8 cellular contexts compared by ENCODE assay signal in genomic region chr1:84077476-84078107, GRCh38.
DNase-seq lines count a peak whose midpoint lies in the region; ATAC-seq, FAIRE-seq and TF ChIP-seq lines count a peak whose summit lies in the region.

No MANE protein-coding gene starts in this region.

- H4K20me1 ChIP-seq in astrocyte (ENCODE audit: insufficient read depth, low read length) (peaks cover 6% of the 10 kb centered on the region), hepatocyte (ENCODE audit: insufficient read depth, poor library complexity, severe bottlenecking) (no peaks in the 10 kb centered on the region)

- in situ Hi-C loops in GM13976 (cut with MboI; ENCODE audit: low sequenced_read_pairs, unreplicated experiment): no loop called here

- no peaks in the 10 kb centered on the region for H3K9me3 ChIP-seq in astrocyte (ENCODE audit: insufficient read depth, low read depth, low read length)
- no peaks in the 10 kb centered on the region for H3K9me3 ChIP-seq in hepatocyte (ENCODE audit: low read depth)

- H3K4me3 ChIP-seq in astrocyte (ENCODE audit: insufficient read depth, low read depth, low read length): peak overlapping the region; percentile 86
- peak overlapping the region; percentile 90 for H3K4me3 ChIP-seq in hepatocyte
- H3K4me3 ChIP-seq in retinal pigment epithelial cell (ENCODE audit: low read length): peak overlapping the region; percentile 84

- TF ChIP-seq CTCF in GM13976 (IDR thresholded peaks at IDR 0.05; ENCODE audit: borderline replicate concordance, control extremely low read depth, extremely low read depth, insufficient read depth, missing control alignments): no peak
- no peak for TF ChIP-seq CTCF in astrocyte (IDR thresholded peaks at IDR 0.05; ENCODE audit: insufficient read depth, low read depth, low read length)
- TF ChIP-seq CTCF in hepatocyte (IDR thresholded peaks at IDR 0.05; ENCODE audit: poor library complexity): no peak
- no peak for TF ChIP-seq CTCF in retinal pigment epithelial cell (conservative IDR thresholded peaks at IDR 0.05; ENCODE audit: low read depth, low read length)

- H3K27ac ChIP-seq in astrocyte (ENCODE audit: low read depth, low read length) (peak overlapping the region; percentile 91), hepatocyte (peak overlapping the region; percentile 96)

- no peaks in the 10 kb centered on the region for H3K9me3 Mint-ChIP-seq in T-helper 2 cell treated with Interferon-gamma antibody and Interleukin-4, amounts not matched to agents 5 μg/mL and 100 μg/mL, for 36 hours
- H3K9me3 Mint-ChIP-seq in astrocyte (ENCODE audit: unreplicated experiment): no peaks in the 10 kb centered on the region

- WGBS in hepatocyte (ENCODE audit: low lambda C conversion rate, missing lambda C conversion rate): under 1% methylated on average over 55 of the region's 71 CpGs

- no peak for FAIRE-seq in astrocyte (lab: Jason Lieb, UNC)

- H3K9ac ChIP-seq in astrocyte (ENCODE audit: low read length): peak overlapping the region; percentile 93

- H3K4me1 ChIP-seq in astrocyte (ENCODE audit: insufficient read depth, low read length) (no peaks in the 10 kb centered on the region), hepatocyte (ENCODE audit: insufficient read depth) (peaks cover 7% of the 10 kb centered on the region)

- peak overlapping the region; percentile 88 for H3K4me2 ChIP-seq in astrocyte (ENCODE audit: low read length)
- peak overlapping the region; percentile 84 for H3K4me2 ChIP-seq in hepatocyte

- peaks cover 7% of the 10 kb centered on the region for H3K27me3 Mint-ChIP-seq in T-helper 2 cell treated with Interferon-gamma antibody and Interleukin-4, amounts not matched to agents 5 μg/mL and 100 μg/mL, for 36 hours (ENCODE audit: low read depth)
- no peaks in the 10 kb centered on the region for H3K27me3 Mint-ChIP-seq in astrocyte (ENCODE audit: low read depth, unreplicated experiment)

- H3K4me1 Mint-ChIP-seq in T-helper 2 cell treated with Interferon-gamma antibody and Interleukin-4, amounts not matched to agents 5 μg/mL and 100 μg/mL, for 36 hours (ENCODE audit: low read depth): peaks cover 12% of the 10 kb centered on the region
- H3K4me1 Mint-ChIP-seq in astrocyte (ENCODE audit: low read depth, unreplicated experiment): peaks cover 6% of the 10 kb centered on the region

- H3K9me2 ChIP-seq in hepatocyte (replicated peaks; ENCODE audit: insufficient read depth): no peaks in the 10 kb centered on the region

- peak; percentile 97 for ATAC-seq in HG02642 (IDR thresholded peaks at IDR 0.05; ENCODE audit: poor library complexity, unreplicated experiment)

- peak overlapping the region; percentile 79 for H3K27ac Mint-ChIP-seq in T-helper 2 cell treated with Interferon-gamma antibody and Interleukin-4, amounts not matched to agents 5 μg/mL and 100 μg/mL, for 36 hours
- peak overlapping the region; percentile 75 for H3K27ac Mint-ChIP-seq in astrocyte (ENCODE audit: unreplicated experiment)

- no peaks in the 10 kb centered on the region for H3K27me3 ChIP-seq in astrocyte (ENCODE audit: insufficient read depth, low read length)
- H3K27me3 ChIP-seq in hepatocyte: no peaks in the 10 kb centered on the region

- no peaks in the 10 kb centered on the region for H3K36me3 Mint-ChIP-seq in T-helper 2 cell treated with Interferon-gamma antibody and Interleukin-4, amounts not matched to agents 5 μg/mL and 100 μg/mL, for 36 hours (ENCODE audit: low read depth)
- H3K36me3 Mint-ChIP-seq in astrocyte (ENCODE audit: low read depth, unreplicated experiment): no peaks in the 10 kb centered on the region

- H3K36me3 ChIP-seq in astrocyte (ENCODE audit: insufficient read depth, low read length) (no peaks in the 10 kb centered on the region), hepatocyte (replicated peaks; ENCODE audit: insufficient read depth, low read depth) (no peaks in the 10 kb centered on the region)

- H3K79me2 ChIP-seq in astrocyte (ENCODE audit: insufficient read depth, low read length) (peaks cover 37% of the 10 kb centered on the region), hepatocyte (peaks cover 49% of the 10 kb centered on the region)

- H3K4me3 Mint-ChIP-seq in T-helper 2 cell treated with Interferon-gamma antibody and Interleukin-4, amounts not matched to agents 5 μg/mL and 100 μg/mL, for 36 hours: peak overlapping the region; percentile 86
- H3K4me3 Mint-ChIP-seq in astrocyte (ENCODE audit: unreplicated experiment): peak overlapping the region; percentile 93

- DNase-seq in GM13976 (ENCODE audit: low spot score) (peak; percentile 94), NCI-H1417 (lab: John Stamatoyannopoulos, UW) (peak; percentile 79 to 94 (median 91)), astrocyte (ENCODE audit: low read depth) (peak; percentile 58), hepatocyte (ENCODE audit: low spot score) (peak; percentile 93), retinal pigment epithelial cell (ENCODE audit: low read depth) (no peak), AML-193 (lab: John Stamatoyannopoulos, UW) (no peak)
- DNase-seq in T-helper 2 cell treated with Interferon-gamma antibody and Interleukin-4, amounts not matched to agents 5 μg/mL and 100 μg/mL, for 36 hours (ENCODE audit: low spot score): peak; percentile 80

- peak overlapping the region; percentile 97 for H2AFZ ChIP-seq in astrocyte (ENCODE audit: low read depth, low read length)
- H2AFZ ChIP-seq in hepatocyte: peak overlapping the region; percentile 95

Comparison
In these comparisons a context has a peak if more than half of its experiments do, and no peak if none do; other contexts are left out.
1. DNase-seq: peak in GM13976 (single experiment), NCI-H1417 (3 of 3), T-helper 2 cell treated with Interferon-gamma antibody and Interleukin-4, amounts not matched to agents 5 μg/mL and 100 μg/mL, for 36 hours (single experiment), astrocyte (single experiment) and hepatocyte (single experiment); none in retinal pigment epithelial cell (single experiment) and AML-193 (0 of 2).
2. Peak in every context shown above with its lines, with median percentiles within 50 percentile points of each other: H3K4me3 ChIP-seq.